Comparison of ENCODE assay signal across 21 cellular contexts in genomic region chr21:33558777-33559421, GRCh38. TPM values are rescaled to one million over a fixed set of nuclear protein-coding genes. Genes with fewer than 3 reads are reported as not detected.
A peak's percentile ranks its signal among the peaks of the same experiment; 100 is the strongest.
DNase-seq lines count a peak whose midpoint lies in the region; ATAC-seq, FAIRE-seq and TF ChIP-seq lines count a peak whose summit lies in the region.
"Had no signal": no experiment of that assay in that cellular context is flagged by ENCODE, and none has a peak within 500 bp of the region (broad histone marks: within the 10 kb centered on the region; RNA-seq: fewer than 3 reads in every experiment).

No MANE protein-coding gene starts in this region.

- no peak overlapping the region for H3K9ac ChIP-seq in K562 (ENCODE audit: insufficient read depth in 1 of 2, low read depth in 2 of 2, low read length in 2 of 2)
- H3K9ac ChIP-seq: BLaER1 treated with 17β-estradiol and CSF1 and Interleukin-3, amounts not matched to agents 10 nM and 100 nM had no signal

- intact Hi-C loops in K562 (cut with micrococcal nuclease), result no loop called here

- peaks cover 96% of the 10 kb centered on the region for H3K36me3 Mint-ChIP-seq in activated T-cell treated with anti-CD3 and anti-CD28 coated beads, Interleukin-2, amount 50 U/mL, for 24 hours (ENCODE audit: low read depth)
- H3K36me3 Mint-ChIP-seq in GM23338 (ENCODE audit: low read depth), result peaks cover 86% of the 10 kb centered on the region
- peaks cover 20 to 93% (median 60%) of the 10 kb centered on the region in 3 donors for H3K36me3 Mint-ChIP-seq in naive thymus-derived CD8-positive, alpha-beta T cell

- TF ChIP-seq EP300 in K562 (IDR thresholded peaks at IDR 0.05; ENCODE audit: low read length), result no peak

- H3K4me2 ChIP-seq in GM23338 (no peak overlapping the region), K562 (ENCODE audit: insufficient read depth, low read length) (no peak overlapping the region)
- H3K4me2 ChIP-seq: BLaER1 treated with 17β-estradiol and CSF1 and Interleukin-3, amounts not matched to agents 10 nM and 100 nM had no signal

- BruUV-seq in K562 (replicated peaks; lab: Mats Ljungman, UMichigan), result no TSS peak

- H2AFZ ChIP-seq in GM23338, result no peak overlapping the region
- H2AFZ ChIP-seq in K562 (ENCODE audit: low read depth, low read length), result no peak overlapping the region

- 0 out of 2 replicates have a peak overlapping the region, but pooled peaks have one; percentile 8 for H3K27ac ChIP-seq in GM23338 (ENCODE audit: low read depth)
- no peak overlapping the region for H3K27ac ChIP-seq in K562 (ENCODE audit: extremely low read depth, low read depth, low read length)
- H3K27ac ChIP-seq: BLaER1 treated with 17β-estradiol and CSF1 and Interleukin-3, amounts not matched to agents 10 nM and 100 nM; HL-60; RWPE1; SJCRH30 had no signal

- ATAC-seq in GM23338, result no peak
- ATAC-seq in K562, result no peak
- ATAC-seq in naive thymus-derived CD8-positive, alpha-beta T cell, result no peak
- ATAC-seq in GM18858 (IDR thresholded peaks at IDR 0.05; ENCODE audit: unreplicated experiment), result no peak
- ATAC-seq in HG03095 (IDR thresholded peaks at IDR 0.05; ENCODE audit: unreplicated experiment), result no peak

- H3F3A ChIP-seq in GM23338 (replicated peaks; ENCODE audit: low read depth), result no peaks in the 10 kb centered on the region; the same call in 1 of the 2 replicates

- H3K9me3 Mint-ChIP-seq in activated T-cell treated with anti-CD3 and anti-CD28 coated beads, Interleukin-2, amount 50 U/mL, for 24 hours, result no peaks in the 10 kb centered on the region
- no peaks in the 10 kb centered on the region for H3K9me3 Mint-ChIP-seq in GM23338
- no peaks in the 10 kb centered on the region for H3K9me3 Mint-ChIP-seq in naive thymus-derived CD8-positive, alpha-beta T cell

- DNase-seq in activated T-cell treated with anti-CD3 and anti-CD28 coated beads, Interleukin-2, amount 50 U/mL, for 24 hours, result no peak
- no peak for DNase-seq in activated T-cell treated with anti-CD3 and anti-CD28 coated beads, Interleukin-2, amount 50 U/mL, for 1 hour
- no peak for DNase-seq in GM23338 (ENCODE audit: low spot score)
- no peak for DNase-seq in K562 (ENCODE audit: extremely low read depth in 1 of 4, low spot score in 3 of 4)
- DNase-seq in naive thymus-derived CD8-positive, alpha-beta T cell, result no peak
- no peak for DNase-seq in effector CD4-positive, alpha-beta T cell
- DNase-seq: DMS153; KG1; NCI-H1048; NCI-H146; NCI-H226; NCI-H526; NK-92 treated with Interleukin-12 subunit alpha and Interleukin-12 subunit beta, amount 100 ng/mL, for 24 hours; OCI-M1; SJCRH30 had no signal

- peaks cover 46% of the 10 kb centered on the region for H4K20me1 ChIP-seq in GM23338 (replicated peaks; ENCODE audit: insufficient read depth)
- no peaks in the 10 kb centered on the region for H4K20me1 ChIP-seq in K562 (replicated peaks; ENCODE audit: control insufficient read depth, insufficient read depth, low read length)

- TF ChIP-seq POLR2A in K562 (conservative IDR thresholded peaks at IDR 0.05), result no peak

- H3K27ac Mint-ChIP-seq in activated T-cell treated with anti-CD3 and anti-CD28 coated beads, Interleukin-2, amount 50 U/mL, for 24 hours, result peak overlapping the region; percentile 12
- H3K27ac Mint-ChIP-seq in GM23338, result no peak overlapping the region
- peak overlapping the region in 7 of 10 donors; percentile 20 to 71 (median 49) for H3K27ac Mint-ChIP-seq in naive thymus-derived CD8-positive, alpha-beta T cell

- H3K79me2 ChIP-seq in GM23338 (replicated peaks; ENCODE audit: insufficient read depth) (peaks cover 83% of the 10 kb centered on the region), K562 (ENCODE audit: control insufficient read depth, insufficient read depth, low read length) (peaks cover 89% of the 10 kb centered on the region)

- H3K4me1 ChIP-seq in GM23338 (ENCODE audit: insufficient read depth) (no peaks in the 10 kb centered on the region), K562 (replicated peaks in 1 of 2; ENCODE audit: control insufficient read depth in 2 of 2, insufficient read depth in 2 of 2, low read length in 2 of 2) (no peaks in the 10 kb centered on the region)
- H3K4me1 ChIP-seq: SJCRH30 had no signal

- peaks cover 75% of the 10 kb centered on the region for H3K36me3 ChIP-seq in GM23338 (ENCODE audit: insufficient read depth)
- peaks cover 96% of the 10 kb centered on the region for H3K36me3 ChIP-seq in K562 (ENCODE audit: control insufficient read depth, insufficient read depth, low read length)

- no peak for TF ChIP-seq RAD21 in K562 (CRISPR knock-in tag; conservative IDR thresholded peaks at IDR 0.05 in 1 of 2, IDR thresholded peaks at IDR 0.05 in 1 of 2)

- in situ Hi-C loops in K562 (cut with MboI), result no loop called here

- H3K4me1 Mint-ChIP-seq in activated T-cell treated with anti-CD3 and anti-CD28 coated beads, Interleukin-2, amount 50 U/mL, for 24 hours (ENCODE audit: low read depth), result peaks cover 79% of the 10 kb centered on the region
- H3K4me1 Mint-ChIP-seq in GM23338, result no peaks in the 10 kb centered on the region; the same call in 2 of the 3 replicates
- H3K4me1 Mint-ChIP-seq in naive thymus-derived CD8-positive, alpha-beta T cell, result peaks cover 29 to 77% (median 73%) of the 10 kb centered on the region in 4 donors

- H3K27me3 ChIP-seq in GM23338 (ENCODE audit: insufficient read depth) (no peaks in the 10 kb centered on the region), K562 (ENCODE audit: control insufficient read depth in 2 of 2, insufficient read depth in 2 of 2, low read length in 2 of 2) (no peaks in the 10 kb centered on the region)
- H3K27me3 ChIP-seq: BLaER1 treated with 17β-estradiol and CSF1 and Interleukin-3, amounts not matched to agents 10 nM and 100 nM; SJCRH30 had no signal

- peak; percentile 6 for FAIRE-seq in K562 (lab: Jason Lieb, UNC)
- FAIRE-seq: GM18507 had no signal

- no peaks in the 10 kb centered on the region for H3K27me3 Mint-ChIP-seq in activated T-cell treated with anti-CD3 and anti-CD28 coated beads, Interleukin-2, amount 50 U/mL, for 24 hours
- H3K27me3 Mint-ChIP-seq in GM23338 (ENCODE audit: insufficient read depth, low read depth, poor library complexity), result no peaks in the 10 kb centered on the region
- no peaks in the 10 kb centered on the region for H3K27me3 Mint-ChIP-seq in naive thymus-derived CD8-positive, alpha-beta T cell

- WGBS in K562 (ENCODE audit: insufficient coverage, low coverage, missing lambda C conversion rate), result 91% methylated on average over 4 of the region's 4 CpGs

- H3K9me1 ChIP-seq in K562 (ENCODE audit: control insufficient read depth, insufficient read depth, low read length), result no peaks in the 10 kb centered on the region

- POLR2A ChIA-PET in K562 (lab: Yijun Ruan, JAX), result interaction anchor here (0.6 to 10.6 kb wide), 5 partner anchors 10 to 1961 kb away, joined by 3 to 130 read pairs (median 5); partner anchors contain the start of gene DONSON
- POLR2A ChIA-PET in naive thymus-derived CD8-positive, alpha-beta T cell (lab: Charles Lee), result interaction anchor here (0.6 to 4.9 kb wide), 2 partner anchors 16 to 64 kb away, joined by 3 to 24 read pairs; partner anchors contain the start of genes GART and SON

- H3K4me3 ChIP-seq in GM23338 (no peak overlapping the region), K562 (no peak overlapping the region)
- H3K4me3 ChIP-seq: BLaER1 treated with 17β-estradiol and CSF1 and Interleukin-3, amounts not matched to agents 10 nM and 100 nM; SJCRH30 had no signal

- no peak overlapping the region for H3K4me3 Mint-ChIP-seq in activated T-cell treated with anti-CD3 and anti-CD28 coated beads, Interleukin-2, amount 50 U/mL, for 24 hours
- no peak overlapping the region for H3K4me3 Mint-ChIP-seq in GM23338
- peak overlapping the region in 2 of 10 donors; percentile 4 to 34 for H3K4me3 Mint-ChIP-seq in naive thymus-derived CD8-positive, alpha-beta T cell

- CTCF ChIA-PET in K562 (lab: Yijun Ruan, JAX; ENCODE audit: low intra/inter-chr PET ratio), result no interaction called here

- H3K9me3 ChIP-seq in K562 (replicated peaks; ENCODE audit: control insufficient read depth, insufficient read depth, low read depth, low read length), result peaks cover 3% of the 10 kb centered on the region; the same call in 1 of the 2 replicates
- H3K9me3 ChIP-seq: BLaER1 treated with 17β-estradiol and CSF1 and Interleukin-3, amounts not matched to agents 10 nM and 100 nM; SJCRH30 had no signal

- no peaks in the 10 kb centered on the region for H3K9me2 ChIP-seq in GM23338 (ENCODE audit: insufficient read depth)

- TF ChIP-seq CTCF in GM23338 (conservative IDR thresholded peaks at IDR 0.05; ENCODE audit: low read depth in 2 of 2) (no peak), K562 (IDR thresholded peaks at IDR 0.05 in 2 of 3, conservative IDR thresholded peaks at IDR 0.05 in 1 of 3; ENCODE audit: insufficient read depth in 2 of 3, low read depth in 1 of 3, low read length in 3 of 3) (no peak)

RNA-seq across cellular contexts. Expression of gene SON, which starts 16.1 kb away (rescaled TPM):
- 361 and 362 TPM in 2 replicates for total RNA-seq in GM23338 (2014; rRNA removed; shearing (Covaris generic))
- polyA plus RNA-seq in GM23338 (2016; fragmentation: Nextera tagmentation; extraction: Ambion mirVana), result 1,421 and 1,477 TPM in 2 replicates
- total RNA-seq in K562 (2011; cell fraction: chromatin; rRNA removed; ENCODE audit: low replicate concordance), result 223 and 597 TPM in 2 replicates
- total RNA-seq in K562 (2011; cell fraction: nucleolus; rRNA removed), result 107 and 150 TPM in 2 replicates
- 253 and 349 TPM in 2 replicates for total RNA-seq in K562 (2011; cell fraction: nucleoplasm; rRNA removed)
- 126 and 185 TPM in 2 replicates for total RNA-seq in K562 (2014; rRNA removed)
- total RNA-seq in K562 (2014; rRNA removed; fragmentation: Illumina TruSeq; extraction: Trizol), result 142 and 149 TPM in 2 replicates
- total RNA-seq in K562 (2015; rRNA removed; fragmentation: Illumina TruSeq; extraction: Trizol), result 120 and 149 TPM in 2 replicates
- total RNA-seq in K562 (2021), result 242 and 259 TPM in 2 replicates
- polyA plus RNA-seq in K562 (2011; rRNA removed), result 99.1 and 105 TPM in 2 replicates
- 88.2 and 117 TPM in 2 replicates for polyA plus RNA-seq in K562 (2011; cell fraction: cytosol; rRNA removed)
- 255 and 309 TPM in 2 replicates for polyA plus RNA-seq in K562 (2011; cell fraction: nucleus; rRNA removed)
- 146 and 246 TPM in 2 replicates for polyA plus RNA-seq in K562 (2012)
- 173 and 203 TPM in 2 replicates for polyA plus RNA-seq in K562 (2014; fragmentation: Illumina TruSeq; extraction: Trizol)
- 100 to 1,000 TPM; 195 to 742 TPM for polyA plus RNA-seq in K562 (2014; fragmentation: Nextera tagmentation; extraction: Ambion mirVana)
- 97.6 and 187 TPM in 2 replicates for polyA plus RNA-seq in K562 (2014; rRNA removed)
- 241 and 277 TPM in 2 replicates for polyA minus RNA-seq in K562 (2011; rRNA and poly(A)+ RNA removed)
- 183 and 187 TPM in 2 replicates for polyA minus RNA-seq in K562 (2011; cell fraction: cytosol; rRNA and poly(A)+ RNA removed)
- polyA minus RNA-seq in K562 (2011; cell fraction: nucleus; rRNA and poly(A)+ RNA removed), result 121 and 212 TPM in 2 replicates
- total RNA-seq in naive thymus-derived CD8-positive, alpha-beta T cell, result 100 to 1,000 TPM; 493 to 510 TPM
- polyA plus RNA-seq in naive thymus-derived CD8-positive, alpha-beta T cell, result 100 to 1,000 TPM; 412 to 602 (median 573) TPM

RNA-seq across cellular contexts. Expression of gene GART, which starts 17.0 kb away (rescaled TPM):
- total RNA-seq in GM23338 (2014; rRNA removed; shearing (Covaris generic)), result 224 and 270 TPM in 2 replicates
- polyA plus RNA-seq in GM23338 (2016; fragmentation: Nextera tagmentation; extraction: Ambion mirVana), result 86.3 and 87.6 TPM in 2 replicates
- 282 and 575 TPM in 2 replicates for total RNA-seq in K562 (2011; cell fraction: chromatin; rRNA removed; ENCODE audit: low replicate concordance)
- total RNA-seq in K562 (2011; cell fraction: nucleolus; rRNA removed), result 120 and 142 TPM in 2 replicates
- 254 and 330 TPM in 2 replicates for total RNA-seq in K562 (2011; cell fraction: nucleoplasm; rRNA removed)
- total RNA-seq in K562 (2014; rRNA removed), result 260 and 356 TPM in 2 replicates
- total RNA-seq in K562 (2014; rRNA removed; fragmentation: Illumina TruSeq; extraction: Trizol), result 349 and 398 TPM in 2 replicates
- total RNA-seq in K562 (2015; rRNA removed; fragmentation: Illumina TruSeq; extraction: Trizol), result 258 and 267 TPM in 2 replicates
- total RNA-seq in K562 (2021), result 396 and 415 TPM in 2 replicates
- polyA plus RNA-seq in K562 (2011; rRNA removed), result 100 and 141 TPM in 2 replicates
- 41.9 and 69.4 TPM in 2 replicates for polyA plus RNA-seq in K562 (2011; cell fraction: cytosol; rRNA removed)
- 111 and 125 TPM in 2 replicates for polyA plus RNA-seq in K562 (2011; cell fraction: nucleus; rRNA removed)
- 155 and 181 TPM in 2 replicates for polyA plus RNA-seq in K562 (2012)
- 409 and 429 TPM in 2 replicates for polyA plus RNA-seq in K562 (2014; fragmentation: Illumina TruSeq; extraction: Trizol)
- 100 to 1,000 TPM; 276 to 387 TPM for polyA plus RNA-seq in K562 (2014; fragmentation: Nextera tagmentation; extraction: Ambion mirVana)
- polyA plus RNA-seq in K562 (2014; rRNA removed), result 230 and 236 TPM in 2 replicates
- 152 and 154 TPM in 2 replicates for polyA minus RNA-seq in K562 (2011; rRNA and poly(A)+ RNA removed)
- 92.6 and 125 TPM in 2 replicates for polyA minus RNA-seq in K562 (2011; cell fraction: cytosol; rRNA and poly(A)+ RNA removed)
- 83.7 and 168 TPM in 2 replicates for polyA minus RNA-seq in K562 (2011; cell fraction: nucleus; rRNA and poly(A)+ RNA removed)
- total RNA-seq in naive thymus-derived CD8-positive, alpha-beta T cell, result 10 to 100 TPM; 91.6 to 91.8 TPM
- polyA plus RNA-seq in naive thymus-derived CD8-positive, alpha-beta T cell, result 10 to 100 TPM; 40.2 to 54.4 (median 43.8) TPM

RNA-seq across cellular contexts. Expression of gene DONSON, which starts 29.6 kb away (rescaled TPM):
- total RNA-seq in GM23338 (2014; rRNA removed; shearing (Covaris generic)), result 35.2 and 37.4 TPM in 2 replicates
- polyA plus RNA-seq in GM23338 (2016; fragmentation: Nextera tagmentation; extraction: Ambion mirVana) (27.2 and 32.9 TPM in 2 replicates), K562 (2011; rRNA removed) (114 and 124 TPM in 2 replicates), K562 (2014; fragmentation: Illumina TruSeq; extraction: Trizol) (75.8 and 80.1 TPM in 2 replicates), K562 (2014; fragmentation: Nextera tagmentation; extraction: Ambion mirVana) (10 to 100 TPM; 26.7 to 30.6 TPM), K562 (2014; rRNA removed) (61.4 and 68.9 TPM in 2 replicates)
- 58.1 and 105 TPM in 2 replicates for total RNA-seq in K562 (2011; cell fraction: chromatin; rRNA removed; ENCODE audit: low replicate concordance)
- 39.5 and 39.6 TPM in 2 replicates for total RNA-seq in K562 (2011; cell fraction: nucleolus; rRNA removed)
- 51.0 and 57.4 TPM in 2 replicates for total RNA-seq in K562 (2011; cell fraction: nucleoplasm; rRNA removed)
- total RNA-seq in K562 (2014; rRNA removed) (56.5 and 62.6 TPM in 2 replicates), K562 (2014; rRNA removed; fragmentation: Illumina TruSeq; extraction: Trizol) (91.0 and 91.4 TPM in 2 replicates), K562 (2015; rRNA removed; fragmentation: Illumina TruSeq; extraction: Trizol) (72.4 and 72.6 TPM in 2 replicates), K562 (2021) (53.0 and 54.1 TPM in 2 replicates)
- polyA plus RNA-seq in K562 (2011; cell fraction: cytosol; rRNA removed), result 47.7 and 55.4 TPM in 2 replicates
- 75.8 and 110 TPM in 2 replicates for polyA plus RNA-seq in K562 (2011; cell fraction: nucleus; rRNA removed)
- 71.9 and 112 TPM in 2 replicates for polyA plus RNA-seq in K562 (2012)
- polyA minus RNA-seq in K562 (2011; rRNA and poly(A)+ RNA removed), result 102 and 112 TPM in 2 replicates
- polyA minus RNA-seq in K562 (2011; cell fraction: cytosol; rRNA and poly(A)+ RNA removed), result 31.9 and 51.6 TPM in 2 replicates
- 21.3 and 41.1 TPM in 2 replicates for polyA minus RNA-seq in K562 (2011; cell fraction: nucleus; rRNA and poly(A)+ RNA removed)
- 10 to 100 TPM; 10.0 to 10.3 TPM for total RNA-seq in naive thymus-derived CD8-positive, alpha-beta T cell
- polyA plus RNA-seq in naive thymus-derived CD8-positive, alpha-beta T cell, result 1 to 10 TPM; 1.9 to 4.7 (median 2.2) TPM
